In genomic region chr1:152047607-152047953, GRCh38 we compare ENCODE assay signal across 7 cellular contexts. TPM values are rescaled to one million over a fixed set of nuclear protein-coding genes. Genes with fewer than 3 reads are reported as not detected.
DNase-seq lines count a peak whose midpoint lies in the region; ATAC-seq and TF ChIP-seq lines count a peak whose summit lies in the region.

No MANE protein-coding gene starts in this region.

- peaks cover 3% of the 10 kb centered on the region for H3K27me3 Mint-ChIP-seq in endothelial cell (ENCODE audit: unreplicated experiment)

- no peaks in the 10 kb centered on the region for H3K27me3 ChIP-seq in neutrophil

- H3K9me3 ChIP-seq in neutrophil: no peaks in the 10 kb centered on the region

- H3K4me1 Mint-ChIP-seq in endothelial cell (ENCODE audit: unreplicated experiment): peaks cover 24% of the 10 kb centered on the region

- H3K4me1 ChIP-seq in neutrophil (ENCODE audit: control insufficient read depth in 1 of 2, insufficient read depth in 1 of 2, low read depth in 1 of 2, low read length in 1 of 2): peaks cover 69 to 72% of the 10 kb centered on the region in 2 experiments

- peak; percentile 49 for ATAC-seq in SK-N-SH treated with all-trans-retinoic acid at 6 μM for 48 hours
- no peak for ATAC-seq in GM18519 (IDR thresholded peaks at IDR 0.05; ENCODE audit: low FRiP score, unreplicated experiment)
- ATAC-seq in GM21825 (IDR thresholded peaks at IDR 0.05; ENCODE audit: unreplicated experiment): no peak

- H3K4me3 Mint-ChIP-seq in endothelial cell (ENCODE audit: unreplicated experiment): no peak overlapping the region

- H3K36me3 Mint-ChIP-seq in endothelial cell (ENCODE audit: low read depth, unreplicated experiment): no peaks in the 10 kb centered on the region

- H3K4me3 ChIP-seq in neutrophil (ENCODE audit: low read depth in 1 of 2, low read length in 1 of 2): peak overlapping the region; percentile 56 to 65

- peak overlapping the region; percentile 95 for H3K27ac Mint-ChIP-seq in endothelial cell (ENCODE audit: unreplicated experiment)

- no peak for TF ChIP-seq CTCF in endothelial cell (IDR thresholded peaks at IDR 0.05; ENCODE audit: unreplicated experiment)
- no peak for TF ChIP-seq CTCF in neutrophil (IDR thresholded peaks at IDR 0.05)

- peak; percentile 60 for DNase-seq in GOT3 (lab: John Stamatoyannopoulos, UW)
- DNase-seq in endothelial cell (ENCODE audit: low spot score): no peak
- DNase-seq in D341Med (ENCODE audit: low spot score): no peak

- H3K9me3 Mint-ChIP-seq in endothelial cell (ENCODE audit: unreplicated experiment): no peaks in the 10 kb centered on the region

- H3K27ac ChIP-seq in neutrophil: peak overlapping the region; percentile 100

- no peaks in the 10 kb centered on the region for H3K36me3 ChIP-seq in neutrophil

TF ChIP-seq in SK-N-SH treated with all-trans-retinoic acid at 6 μM for 48 hours, 23 proteins besides CTCF, POLR2A, EP300 and RAD21:
- no peak for TF ChIP-seq ZFP30 (CRISPR knock-in tag; IDR thresholded peaks at IDR 0.05)
- no peak for TF ChIP-seq CSDC2 (CRISPR knock-in tag; IDR thresholded peaks at IDR 0.05)
- no peak for TF ChIP-seq BACH2 (CRISPR knock-in tag; IDR thresholded peaks at IDR 0.05; ENCODE audit: borderline replicate concordance)
- TF ChIP-seq ZFP3 (CRISPR knock-in tag; IDR thresholded peaks at IDR 0.05): no peak
- peak; percentile 20; the same call in 1 of the 2 replicates for TF ChIP-seq TOX (CRISPR knock-in tag; IDR thresholded peaks at IDR 0.05; ENCODE audit: borderline replicate concordance)
- no peak for TF ChIP-seq ZNF565 (CRISPR knock-in tag; conservative IDR thresholded peaks at IDR 0.05; ENCODE audit: low read depth)

RNA-seq across cellular contexts. Expression of gene S100A11, which starts 10.8 kb away (rescaled TPM):
- 1,124 TPM for total RNA-seq in endothelial cell (ENCODE audit: unreplicated experiment)

RNA-seq across cellular contexts. Expression of gene TCHHL1, which starts 41.3 kb away (rescaled TPM):
- total RNA-seq in endothelial cell (ENCODE audit: unreplicated experiment): not detected

RNA-seq across cellular contexts. Expression of gene S100A10, which starts 53.9 kb away (rescaled TPM):
- total RNA-seq in endothelial cell (ENCODE audit: unreplicated experiment): 241 TPM
